ENCODE assay signal across 19 cellular contexts in the genomic region with DNA sequence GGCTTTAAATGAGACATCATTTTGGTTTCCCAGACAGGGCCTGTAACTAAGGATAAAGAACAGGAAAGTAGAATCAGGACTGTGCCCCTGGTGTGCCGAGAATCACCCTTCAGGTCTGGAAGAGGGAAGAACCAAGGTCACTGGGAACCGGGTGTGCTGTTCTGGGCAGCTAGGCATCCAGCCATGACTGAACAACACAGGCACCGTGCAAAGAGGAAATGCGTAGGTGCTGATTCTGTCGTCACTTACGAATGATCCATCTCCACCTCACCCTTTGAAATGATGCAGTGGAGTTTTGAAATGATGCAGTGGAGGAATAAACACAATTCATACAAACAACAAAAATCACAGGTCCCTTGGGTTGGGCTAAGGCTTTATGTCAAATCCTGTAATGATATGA.
DNase-seq lines count a peak whose midpoint lies in the region; ATAC-seq and TF ChIP-seq lines count a peak whose summit lies in the region.
"Had no signal": no experiment of that assay in that cellular context is flagged by ENCODE, and none has a peak within 500 bp of the region (broad histone marks: within the 10 kb centered on the region; RNA-seq: fewer than 3 reads in every experiment).

No MANE protein-coding gene starts in this region.

- 20 to 51% methylated on average over 6 of the region's 6 CpGs for WGBS in testis, 2 donors

- H3K9me3 ChIP-seq in testis, result no peaks in the 10 kb centered on the region
- H3K9me3 ChIP-seq: HAP-1 had no signal

- no peaks in the 10 kb centered on the region for H3K36me3 ChIP-seq in testis (ENCODE audit: low read depth, missing control alignments)

- no peak overlapping the region for H3K27ac ChIP-seq in testis
- H3K27ac ChIP-seq: SK-N-MC had no signal

- intact Hi-C loops in testis (cut with DNase I; ENCODE audit: low total_unique reads), result no loop called here
- intact Hi-C loops in posterior cingulate gyrus (cut with DNase I), result no loop called here

- TF ChIP-seq POLR2A in testis (IDR thresholded peaks at IDR 0.05), result no peak

- peak; percentile 32 for DNase-seq in stimulated activated CD4-positive, alpha-beta T cell treated with anti-CD3 and anti-CD28 coated beads, Interleukin-15, amount 100 ng/mL, for 24 hours
- DNase-seq in stimulated activated CD4-positive, alpha-beta T cell treated with anti-CD3 and anti-CD28 coated beads, Interleukin-12 subunit alpha, Interleukin-12 subunit beta, amount 100 ng/mL, for 4 hours, result no peak
- DNase-seq in fibroblast of pulmonary artery (ENCODE audit: low read depth), result peak; percentile 26
- peak; percentile 42 for DNase-seq in testis
- DNase-seq in NCI-H1436 (lab: John Stamatoyannopoulos, UW), result no peak
- no peak for DNase-seq in T1000 (lab: John Stamatoyannopoulos, UW)
- DNase-seq in posterior cingulate gyrus, result no peak
- DNase-seq: dermis blood vessel endothelial cell, erythroblast, head of caudate nucleus, islet precursor cell, mesenchymal stem cell, NCI-H187, NCI-H510A treated with DMSO at 0.1 percent for 48 hours, PC-3, trophoblast cell had no signal

- H3K4me1 ChIP-seq in testis, result peaks cover 22% of the 10 kb centered on the region

- H3K27me3 ChIP-seq in testis, result no peaks in the 10 kb centered on the region

- TF ChIP-seq CTCF in fibroblast of pulmonary artery (IDR thresholded peaks at IDR 0.05; ENCODE audit: low read length, missing control alignments), result no peak
- no peak for TF ChIP-seq CTCF in testis (IDR thresholded peaks at IDR 0.05)

- H3K4me3 ChIP-seq in fibroblast of pulmonary artery (replicated peaks; ENCODE audit: low read depth, low read length) (no peak overlapping the region), testis (no peak overlapping the region)
- H3K4me3 ChIP-seq: HAP-1, SK-N-MC had no signal

- ATAC-seq in HG02759 (IDR thresholded peaks at IDR 0.05; ENCODE audit: unreplicated experiment), result peak; percentile 63
- ATAC-seq: PC-3 had no signal

Comparison
In these comparisons a context has a peak if more than half of its experiments do, and no peak if none do; other contexts are left out.
1. DNase-seq: peak in stimulated activated CD4-positive, alpha-beta T cell treated with anti-CD3 and anti-CD28 coated beads, Interleukin-15, amount 100 ng/mL, for 24 hours (single experiment), fibroblast of pulmonary artery (single experiment) and testis (single experiment); none in stimulated activated CD4-positive, alpha-beta T cell treated with anti-CD3 and anti-CD28 coated beads, Interleukin-12 subunit alpha, Interleukin-12 subunit beta, amount 100 ng/mL, for 4 hours (single experiment), NCI-H1436 (single experiment), T1000 (single experiment) and posterior cingulate gyrus (0 of 10).